Comparison of ENCODE assay signal across 13 cellular contexts in the genomic region with DNA sequence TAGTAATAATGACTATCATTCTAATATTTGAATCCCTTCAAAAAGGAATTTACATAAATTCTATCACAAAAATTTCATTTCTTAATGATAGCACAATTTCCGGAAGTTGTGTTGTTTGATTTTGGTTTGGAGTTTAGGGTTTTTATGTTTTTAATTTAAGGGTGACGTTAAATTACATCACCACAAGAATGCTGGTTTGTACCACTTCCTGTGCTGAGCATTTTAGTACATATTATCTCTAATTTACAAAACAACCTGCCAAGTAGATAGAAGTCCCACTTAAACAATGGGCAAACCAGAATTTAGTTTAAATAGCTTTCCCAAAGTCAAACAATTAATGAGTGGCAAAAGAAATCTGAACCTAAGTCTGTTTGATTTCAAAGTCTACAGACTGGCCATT.
A peak's percentile ranks its signal among the peaks of the same experiment; 100 is the strongest.
DNase-seq lines count a peak whose midpoint lies in the region; ATAC-seq and TF ChIP-seq lines count a peak whose summit lies in the region.
"Had no signal": no experiment of that assay in that cellular context is flagged by ENCODE, and none has a peak within 500 bp of the region (broad histone marks: within the 10 kb centered on the region; RNA-seq: fewer than 3 reads in every experiment).

No MANE protein-coding gene starts in this region.

- no peak overlapping the region for H2AFZ ChIP-seq in GM23338
- no peak overlapping the region for H2AFZ ChIP-seq in neuronal stem cell (ENCODE audit: low read length)

- H3K79me2 ChIP-seq in GM23338 (replicated peaks; ENCODE audit: insufficient read depth): peaks cover 6% of the 10 kb centered on the region; the same call in 1 of the 2 replicates

- H3K4me3 Mint-ChIP-seq in CD4-positive, CD25-positive, alpha-beta regulatory T cell: peak overlapping the region in 2 of 4 donors; percentile 21 to 29
- no peak overlapping the region for H3K4me3 Mint-ChIP-seq in GM23338
- H3K4me3 Mint-ChIP-seq in activated naive CD8-positive, alpha-beta T cell treated with anti-CD3 and anti-CD28 coated beads, Interleukin-2, amount 50 U/mL, for 24 hours: no peak overlapping the region

- no peak overlapping the region for H3K18ac ChIP-seq in neuronal stem cell (ENCODE audit: low read length)

- H2BK5ac ChIP-seq in neuronal stem cell (ENCODE audit: low read length): no peak overlapping the region

- H3K4ac ChIP-seq in neuronal stem cell (ENCODE audit: low read length): no peak overlapping the region

- TF ChIP-seq CTCF in GM23338 (conservative IDR thresholded peaks at IDR 0.05; ENCODE audit: low read depth in 2 of 2) (no peak), lower lobe of right lung (IDR thresholded peaks at IDR 0.05) (no peak), GM13977 (IDR thresholded peaks at IDR 0.05; ENCODE audit: extremely low read depth, insufficient read depth, missing control alignments) (no peak)

- no peaks in the 10 kb centered on the region for H3K9me3 ChIP-seq in CD4-positive, CD25-positive, alpha-beta regulatory T cell (ENCODE audit: control insufficient read depth in 2 of 2, low read length in 2 of 2)
- H3K9me3 ChIP-seq in lower lobe of right lung: no peaks in the 10 kb centered on the region
- peaks cover 0 to 16% of the 10 kb centered on the region in 2 donors for H3K9me3 ChIP-seq in neuronal stem cell (replicated peaks in 1 of 2; ENCODE audit: control insufficient read depth in 2 of 2, insufficient read depth in 1 of 2, low read depth in 1 of 2, low read length in 2 of 2)
- H3K9me3 ChIP-seq: MG63 had no signal

- DNase-seq in CD4-positive, CD25-positive, alpha-beta regulatory T cell: peak in 2 of 3 donors; percentile 30 to 41
- no peak for DNase-seq in GM23338 (ENCODE audit: low spot score)
- no peak for DNase-seq in activated naive CD8-positive, alpha-beta T cell treated with anti-CD3 and anti-CD28 coated beads, Interleukin-2, amount 50 U/mL, for 24 hours
- no peak for DNase-seq in lower lobe of right lung
- no peak for DNase-seq in NCI-H446 treated with DMSO at 0.1 percent for 48 hours (lab: John Stamatoyannopoulos, UW)
- no peak for DNase-seq in neuronal stem cell (ENCODE audit: low spot score)
- DNase-seq in GM13977 (ENCODE audit: low spot score): no peak
- DNase-seq: DMS79 treated with DMSO at 0.1 percent for 48 hours; effector CD8-positive, alpha-beta T cell; MG63; NCI-H345; RPMI8226 had no signal

- no peak overlapping the region for H3K14ac ChIP-seq in neuronal stem cell (ENCODE audit: low read length)

- intact Hi-C loops in lower lobe of right lung (cut with DNase I): no loop called here

- no peaks in the 10 kb centered on the region for H3K27me3 Mint-ChIP-seq in CD4-positive, CD25-positive, alpha-beta regulatory T cell
- H3K27me3 Mint-ChIP-seq in GM23338 (ENCODE audit: insufficient read depth, low read depth, poor library complexity): peaks cover 8% of the 10 kb centered on the region
- no peaks in the 10 kb centered on the region for H3K27me3 Mint-ChIP-seq in activated naive CD8-positive, alpha-beta T cell treated with anti-CD3 and anti-CD28 coated beads, Interleukin-2, amount 50 U/mL, for 24 hours
- H3K27me3 Mint-ChIP-seq: naive B cell had no signal

- peaks cover 24 to 30% (median 26%) of the 10 kb centered on the region in 4 donors for H3K4me1 Mint-ChIP-seq in CD4-positive, CD25-positive, alpha-beta regulatory T cell
- peaks cover 74% of the 10 kb centered on the region for H3K4me1 Mint-ChIP-seq in GM23338
- H3K4me1 Mint-ChIP-seq in activated naive CD8-positive, alpha-beta T cell treated with anti-CD3 and anti-CD28 coated beads, Interleukin-2, amount 50 U/mL, for 24 hours: peaks cover 34% of the 10 kb centered on the region

- H3K4me2 ChIP-seq in GM23338: peak overlapping the region; percentile 18; the same call in 1 of the 2 replicates
- H3K4me2 ChIP-seq in neuronal stem cell (ENCODE audit: insufficient read depth, low read length, poor library complexity, severe bottlenecking): no peak overlapping the region

- no peaks in the 10 kb centered on the region for H4K20me1 ChIP-seq in GM23338 (replicated peaks; ENCODE audit: insufficient read depth)

- H3K36me3 ChIP-seq in CD4-positive, CD25-positive, alpha-beta regulatory T cell (ENCODE audit: control insufficient read depth, insufficient read depth, low read length): no peaks in the 10 kb centered on the region
- H3K36me3 ChIP-seq in GM23338 (ENCODE audit: insufficient read depth) (no peaks in the 10 kb centered on the region), lower lobe of right lung (no peaks in the 10 kb centered on the region), neuronal stem cell (replicated peaks in 1 of 2; ENCODE audit: control insufficient read depth in 2 of 2, insufficient read depth in 2 of 2, low read length in 2 of 2) (no peaks in the 10 kb centered on the region)
- H3K36me3 ChIP-seq: MG63 had no signal

- no peak overlapping the region for H4K91ac ChIP-seq in neuronal stem cell (ENCODE audit: low read depth, low read length, poor library complexity)

- WGBS in neuronal stem cell (ENCODE audit: extremely low coverage in 2 of 2, insufficient read length in 2 of 2, insufficient replicate concordance in 1 of 2), 2 donors: no CpG with 5 or more reads among the region's 2 CpGs

- in situ Hi-C loops in GM13977 (cut with MboI; ENCODE audit: low pct_unique_long_range_greater_than_20kb, low sequenced_read_pairs, unreplicated experiment): no loop called here

- H3K79me1 ChIP-seq in neuronal stem cell (ENCODE audit: low read depth, low read length): peaks cover 2% of the 10 kb centered on the region

- no peak overlapping the region for H2BK15ac ChIP-seq in neuronal stem cell (ENCODE audit: low read length)

- no peaks in the 10 kb centered on the region for H3K27me3 ChIP-seq in CD4-positive, CD25-positive, alpha-beta regulatory T cell (ENCODE audit: control insufficient read depth, insufficient read depth, low read length)
- peaks cover 15% of the 10 kb centered on the region for H3K27me3 ChIP-seq in GM23338 (ENCODE audit: insufficient read depth)
- H3K27me3 ChIP-seq in lower lobe of right lung (ENCODE audit: low read depth): no peaks in the 10 kb centered on the region
- H3K27me3 ChIP-seq in neuronal stem cell (ENCODE audit: control insufficient read depth in 3 of 3, insufficient read depth in 3 of 3, low read depth in 1 of 3, low read length in 3 of 3): peaks cover 0 to 84% (median 0%) of the 10 kb centered on the region in 3 experiments
- H3K27me3 ChIP-seq: MG63 had no signal

- no peaks in the 10 kb centered on the region for H3F3A ChIP-seq in GM23338 (replicated peaks; ENCODE audit: low read depth)

- H3K27ac Mint-ChIP-seq in CD4-positive, CD25-positive, alpha-beta regulatory T cell: peak overlapping the region in 1 of 3 donors; percentile 81
- H3K27ac Mint-ChIP-seq in GM23338: no peak overlapping the region
- peak overlapping the region; percentile 35 for H3K27ac Mint-ChIP-seq in activated naive CD8-positive, alpha-beta T cell treated with anti-CD3 and anti-CD28 coated beads, Interleukin-2, amount 50 U/mL, for 24 hours

- H2BK120ac ChIP-seq in neuronal stem cell (ENCODE audit: low read depth, low read length): no peak overlapping the region

- no peak overlapping the region for H2BK12ac ChIP-seq in neuronal stem cell (ENCODE audit: low read length)

- peaks cover 4% of the 10 kb centered on the region for H3K36me3 Mint-ChIP-seq in CD4-positive, CD25-positive, alpha-beta regulatory T cell
- H3K36me3 Mint-ChIP-seq in GM23338 (ENCODE audit: low read depth): no peaks in the 10 kb centered on the region
- peaks cover 16% of the 10 kb centered on the region for H3K36me3 Mint-ChIP-seq in activated naive CD8-positive, alpha-beta T cell treated with anti-CD3 and anti-CD28 coated beads, Interleukin-2, amount 50 U/mL, for 24 hours (ENCODE audit: low read depth)
- H3K36me3 Mint-ChIP-seq: naive B cell had no signal

- no peak overlapping the region for H4K8ac ChIP-seq in neuronal stem cell (ENCODE audit: low read depth, low read length)

- H3K4me1 ChIP-seq in CD4-positive, CD25-positive, alpha-beta regulatory T cell (ENCODE audit: control insufficient read depth, insufficient read depth, low read length, poor library complexity, severe bottlenecking): peaks cover 15% of the 10 kb centered on the region
- H3K4me1 ChIP-seq in GM23338 (ENCODE audit: insufficient read depth) (peaks cover 71% of the 10 kb centered on the region), lower lobe of right lung (peaks cover 43% of the 10 kb centered on the region), neuronal stem cell (ENCODE audit: control insufficient read depth in 2 of 2, insufficient read depth in 1 of 2, low read depth in 1 of 2, low read length in 2 of 2) (peaks cover 17 to 19% of the 10 kb centered on the region in 2 donors)

- no peak overlapping the region for H3K23ac ChIP-seq in neuronal stem cell (ENCODE audit: low read depth, low read length, poor library complexity)

- H3K27ac ChIP-seq in CD4-positive, CD25-positive, alpha-beta regulatory T cell (ENCODE audit: insufficient read depth, low read length, poor library complexity, severe bottlenecking): no peak overlapping the region
- H3K27ac ChIP-seq in GM23338 (ENCODE audit: low read depth): no peak overlapping the region
- H3K27ac ChIP-seq in lower lobe of right lung: peak overlapping the region; percentile 26
- H3K27ac ChIP-seq in neuronal stem cell (replicated peaks; ENCODE audit: low read length): no peak overlapping the region

- no peak overlapping the region for H2AK5ac ChIP-seq in neuronal stem cell (ENCODE audit: low read depth, low read length)

- no peaks in the 10 kb centered on the region for H3K9me2 ChIP-seq in GM23338 (ENCODE audit: insufficient read depth)

- no peak overlapping the region for H3K4me3 ChIP-seq in CD4-positive, CD25-positive, alpha-beta regulatory T cell (ENCODE audit: low read depth, low read length)
- H3K4me3 ChIP-seq in GM23338 (no peak overlapping the region), lower lobe of right lung (no peak overlapping the region), neuronal stem cell (ENCODE audit: low read length in 2 of 2) (no peak overlapping the region)
- H3K4me3 ChIP-seq: MG63 had no signal

- no peaks in the 10 kb centered on the region for H3K9me3 Mint-ChIP-seq in CD4-positive, CD25-positive, alpha-beta regulatory T cell
- H3K9me3 Mint-ChIP-seq in GM23338: no peaks in the 10 kb centered on the region; the same call in 2 of the 3 replicates
- peaks cover 12% of the 10 kb centered on the region for H3K9me3 Mint-ChIP-seq in activated naive CD8-positive, alpha-beta T cell treated with anti-CD3 and anti-CD28 coated beads, Interleukin-2, amount 50 U/mL, for 24 hours

- no peak for ATAC-seq in CD4-positive, CD25-positive, alpha-beta regulatory T cell (ENCODE audit: low read depth in 2 of 2)
- no peak for ATAC-seq in GM23338
- no peak for ATAC-seq in activated naive CD8-positive, alpha-beta T cell treated with anti-CD3 and anti-CD28 coated beads, Interleukin-2, amount 50 U/mL, for 24 hours
- peak in 1 of 2 donors; percentile 48 for ATAC-seq in lower lobe of right lung

- no peak overlapping the region for H3K9ac ChIP-seq in neuronal stem cell (ENCODE audit: low read depth, low read length, poor library complexity)

TF ChIP-seq in GM23338, 12 proteins besides CTCF, POLR2A, EP300 and RAD21:
- no peak for TF ChIP-seq ZNF114 (CRISPR knock-in tag; IDR thresholded peaks at IDR 0.05)
- no peak for TF ChIP-seq STAT1 (IDR thresholded peaks at IDR 0.05; ENCODE audit: unreplicated experiment)

Comparison
In these comparisons a context has a peak if more than half of its experiments do, and no peak if none do; other contexts are left out.
1. DNase-seq: peak in CD4-positive, CD25-positive, alpha-beta regulatory T cell (2 of 3); none in GM23338 (single experiment), activated naive CD8-positive, alpha-beta T cell treated with anti-CD3 and anti-CD28 coated beads, Interleukin-2, amount 50 U/mL, for 24 hours (single experiment), lower lobe of right lung (single experiment), NCI-H446 treated with DMSO at 0.1 percent for 48 hours (single experiment), neuronal stem cell (single experiment) and GM13977 (single experiment).